In the genomic region with DNA sequence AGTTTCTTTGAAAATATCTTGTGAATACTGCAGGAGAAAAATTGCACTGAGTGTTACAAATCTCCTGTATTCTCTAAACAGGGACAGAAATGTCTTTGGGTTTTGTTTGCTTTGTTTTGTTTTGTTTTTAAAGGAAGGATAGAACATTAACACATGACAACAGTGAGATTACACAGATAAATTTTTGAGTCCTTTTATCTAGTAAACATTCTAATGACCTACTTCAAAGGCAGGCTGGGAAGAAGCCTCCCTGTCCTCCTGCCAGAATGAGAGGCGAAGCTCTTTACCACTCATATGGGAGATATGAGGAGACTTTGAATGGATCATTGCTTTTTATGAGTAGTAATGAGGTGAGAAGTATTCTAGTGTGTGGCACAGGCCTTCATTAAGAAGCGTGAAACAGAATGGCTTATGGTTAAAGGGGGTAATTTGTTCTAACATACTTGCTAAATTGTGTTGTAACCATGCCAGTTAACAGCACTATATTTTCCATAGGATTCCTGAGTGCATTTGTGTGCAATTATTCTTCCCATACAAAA, we compare ENCODE assay signal across 21 cellular contexts.
A peak's percentile ranks its signal among the peaks of the same experiment; 100 is the strongest.
DNase-seq lines count a peak whose midpoint lies in the region; ATAC-seq and TF ChIP-seq lines count a peak whose summit lies in the region.
"Had no signal": no experiment of that assay in that cellular context is flagged by ENCODE, and none has a peak within 500 bp of the region (broad histone marks: within the 10 kb centered on the region; RNA-seq: fewer than 3 reads in every experiment).

No MANE protein-coding gene starts in this region.

- H3K27ac ChIP-seq in rectal smooth muscle tissue (ENCODE audit: low read depth, low read length) = peak overlapping the region; percentile 79
- H3K27ac ChIP-seq in prostate gland = no peak overlapping the region

- DNase-seq in NCI-H1092 (lab: John Stamatoyannopoulos, UW) (peak; percentile 53), NCI-H748 treated with DMSO at 0.1 percent for 48 hours (lab: John Stamatoyannopoulos, UW) (peak; percentile 40), fibroblast of villous mesenchyme (ENCODE audit: low read depth) (peak; percentile 74), prostate gland (ENCODE audit: low spot score) (no peak), EL (no peak), Right ventricle myocardium superior (no peak), HT-29 (ENCODE audit: low spot score) (no peak)
- DNase-seq: ACHN; CD4-positive, CD25-positive, alpha-beta regulatory T cell; DND-41; GF-D8; Karpas-422; MM.1S; NCI-H1436 treated with DMSO at 0.1 percent for 48 hours; NCI-H226; NCI-H774; Peyer's patch; SHP77; SW 1271 had no signal

- H3K36me3 ChIP-seq in rectal smooth muscle tissue (ENCODE audit: control insufficient read depth, insufficient read depth, low read length) (no peaks in the 10 kb centered on the region), prostate gland (no peaks in the 10 kb centered on the region)
- H3K36me3 ChIP-seq: Peyer's patch had no signal

- H3K9me3 ChIP-seq in prostate gland = no peaks in the 10 kb centered on the region
- H3K9me3 ChIP-seq: Peyer's patch had no signal

- H3K9ac ChIP-seq in rectal smooth muscle tissue (ENCODE audit: low read length) = no peak overlapping the region

- H3K4me3 ChIP-seq in fibroblast of villous mesenchyme (ENCODE audit: low read depth, low read length) (no peak overlapping the region), rectal smooth muscle tissue (ENCODE audit: low read length) (no peak overlapping the region), prostate gland (no peak overlapping the region)
- H3K4me3 ChIP-seq: Peyer's patch had no signal

- no peak for TF ChIP-seq POLR2A in prostate gland (IDR thresholded peaks at IDR 0.05)

- no peaks in the 10 kb centered on the region for H3K27me3 ChIP-seq in rectal smooth muscle tissue (ENCODE audit: control insufficient read depth, insufficient read depth, low read length)
- no peaks in the 10 kb centered on the region for H3K27me3 ChIP-seq in prostate gland (replicated peaks; ENCODE audit: insufficient read depth)
- H3K27me3 ChIP-seq: Peyer's patch had no signal

- no peak for TF ChIP-seq CTCF in fibroblast of villous mesenchyme (IDR thresholded peaks at IDR 0.05; ENCODE audit: insufficient read depth, low read depth, low read length)
- TF ChIP-seq CTCF in prostate gland (IDR thresholded peaks at IDR 0.05) = no peak

- H3K4me1 ChIP-seq in rectal smooth muscle tissue (ENCODE audit: control insufficient read depth, insufficient read depth, low read length) (peaks cover 11% of the 10 kb centered on the region), prostate gland (replicated peaks) (no peaks in the 10 kb centered on the region)
- H3K4me1 ChIP-seq: Peyer's patch had no signal

- 47% methylated on average over 2 of the region's 2 CpGs for WGBS in prostate gland

- no peak for ATAC-seq in Right ventricle myocardium superior (ENCODE audit: poor library complexity)
- ATAC-seq: HepG2 had no signal

- intact Hi-C loops in prostate gland (cut with DNase I) (no loop called here), Right ventricle myocardium superior (cut with DNase I) (no loop called here)

Comparison
In these comparisons a context has a peak if more than half of its experiments do, and no peak if none do; other contexts are left out.
1. DNase-seq: peak in NCI-H1092 (single experiment), NCI-H748 treated with DMSO at 0.1 percent for 48 hours (single experiment) and fibroblast of villous mesenchyme (single experiment); none in prostate gland (single experiment), EL (single experiment), Right ventricle myocardium superior (single experiment) and HT-29 (single experiment).